ENCODE assay signal across 1 cellular context in the genomic region with DNA sequence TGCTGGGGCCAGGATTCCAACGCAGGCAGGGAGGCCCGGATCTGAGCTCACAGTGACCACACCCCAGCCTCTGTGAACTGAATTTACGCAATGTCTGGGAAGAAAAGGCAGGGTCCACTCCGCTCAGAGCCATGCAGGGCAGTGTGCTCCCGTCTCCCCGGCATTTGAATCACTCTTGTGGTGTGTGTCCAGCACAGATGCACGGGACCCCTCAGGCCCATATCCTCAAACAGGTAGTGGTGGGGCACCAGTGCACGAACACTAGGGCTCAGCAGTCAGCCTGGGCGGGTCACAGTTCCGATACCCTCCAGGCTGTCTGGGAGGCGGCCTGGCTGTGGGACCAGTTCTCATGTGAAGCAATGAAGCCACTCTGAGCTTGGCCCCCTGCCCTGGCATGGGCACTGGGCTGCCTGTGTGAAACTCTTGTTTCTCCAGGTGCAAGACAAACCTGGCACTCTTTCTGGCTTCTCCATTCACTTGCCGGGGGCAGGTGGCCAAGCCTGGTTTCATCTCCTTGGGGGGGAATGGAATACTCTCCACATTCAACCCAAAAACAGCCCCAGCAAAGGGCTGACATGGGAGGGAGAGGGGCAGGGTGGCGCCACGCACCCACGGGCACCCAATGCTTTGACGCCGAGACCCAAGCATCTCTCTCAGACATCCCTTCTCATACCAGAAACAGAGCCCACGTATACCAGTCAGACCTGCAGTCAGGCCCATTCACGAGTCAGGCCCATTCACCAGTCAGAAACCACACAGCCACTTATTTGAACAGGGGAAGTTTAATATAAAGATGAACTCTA.
A peak's percentile ranks its signal among the peaks of the same experiment; 100 is the strongest.
TF ChIP-seq lines count a peak whose summit lies in the region.

No MANE protein-coding gene starts in this region.

TF ChIP-seq in HepG2, 621 proteins besides CTCF, POLR2A, EP300 and RAD21 (continued from another document and continues in another):
- TF ChIP-seq, protein P1, sequence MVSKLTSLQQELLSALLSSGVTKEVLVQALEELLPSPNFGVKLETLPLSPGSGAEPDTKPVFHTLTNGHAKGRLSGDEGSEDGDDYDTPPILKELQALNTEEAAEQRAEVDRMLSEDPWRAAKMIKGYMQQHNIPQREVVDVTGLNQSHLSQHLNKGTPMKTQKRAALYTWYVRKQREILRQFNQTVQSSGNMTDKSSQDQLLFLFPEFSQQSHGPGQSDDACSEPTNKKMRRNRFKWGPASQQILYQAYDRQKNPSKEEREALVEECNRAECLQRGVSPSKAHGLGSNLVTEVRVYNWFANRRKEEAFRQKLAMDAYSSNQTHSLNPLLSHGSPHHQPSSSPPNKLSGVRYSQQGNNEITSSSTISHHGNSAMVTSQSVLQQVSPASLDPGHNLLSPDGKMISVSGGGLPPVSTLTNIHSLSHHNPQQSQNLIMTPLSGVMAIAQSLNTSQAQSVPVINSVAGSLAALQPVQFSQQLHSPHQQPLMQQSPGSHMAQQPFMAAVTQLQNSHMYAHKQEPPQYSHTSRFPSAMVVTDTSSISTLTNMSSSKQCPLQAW (CRISPR knock-in tag; IDR thresholded peaks at IDR 0.05) = peak; percentile 71; the same call in 1 of the 2 replicates
- TF ChIP-seq XRCC5 (optimal IDR thresholded peaks at IDR 0.05; ENCODE audit: low read length) (peak; percentile 60), ZNF3 (CRISPR knock-in tag; IDR thresholded peaks at IDR 0.05) (no peak), MAFG (CRISPR knock-in tag; IDR thresholded peaks at IDR 0.05) (no peak), HOXA7 (CRISPR knock-in tag; IDR thresholded peaks at IDR 0.05) (no peak), ZNF160 (CRISPR knock-in tag; IDR thresholded peaks at IDR 0.05) (no peak), RFX1 (IDR thresholded peaks at IDR 0.05) (no peak), ARNT2 (CRISPR knock-in tag; IDR thresholded peaks at IDR 0.05; ENCODE audit: low read depth) (no peak), ZNF326 (CRISPR knock-in tag; IDR thresholded peaks at IDR 0.05; ENCODE audit: borderline replicate concordance) (no peak), YEATS2 (CRISPR knock-in tag; IDR thresholded peaks at IDR 0.05; ENCODE audit: borderline replicate concordance) (peak; percentile 0; the same call in 1 of the 2 replicates), ZSCAN20 (CRISPR knock-in tag; IDR thresholded peaks at IDR 0.05; ENCODE audit: borderline replicate concordance) (no peak), CREM (IDR thresholded peaks at IDR 0.05) (0 out of 2 replicates have a peak, but pooled peaks have one; percentile 28), CREM (CRISPR knock-in tag; IDR thresholded peaks at IDR 0.05) (no peak), STAT5B (CRISPR knock-in tag; IDR thresholded peaks at IDR 0.05) (no peak), ZFP41 (CRISPR knock-in tag; IDR thresholded peaks at IDR 0.05; ENCODE audit: borderline replicate concordance) (no peak), ZNF567 (CRISPR knock-in tag; IDR thresholded peaks at IDR 0.05; ENCODE audit: borderline replicate concordance) (0 out of 2 replicates have a peak, but pooled peaks have one; percentile 56), ZNF234 (CRISPR knock-in tag; conservative IDR thresholded peaks at IDR 0.05) (no peak), KDM5B (CRISPR knock-in tag; IDR thresholded peaks at IDR 0.05; ENCODE audit: borderline replicate concordance) (no peak), FOXP1 (IDR thresholded peaks at IDR 0.05) (no peak), FOXP1 (CRISPR knock-in tag; IDR thresholded peaks at IDR 0.05) (no peak), MYNN (CRISPR knock-in tag; IDR thresholded peaks at IDR 0.05; ENCODE audit: low read depth) (no peak), SMARCC2 (IDR thresholded peaks at IDR 0.05) (no peak), ZFP90 (CRISPR knock-in tag; IDR thresholded peaks at IDR 0.05; ENCODE audit: borderline replicate concordance) (no peak), SYNCRIP (IDR thresholded peaks at IDR 0.05; ENCODE audit: insufficient read depth, low read depth, low read length) (no peak), ZNF639 (CRISPR knock-in tag; conservative IDR thresholded peaks at IDR 0.05) (no peak), KMT2B (CRISPR knock-in tag; IDR thresholded peaks at IDR 0.05) (no peak), MAFK (conservative IDR thresholded peaks at IDR 0.05 in 1 of 2, IDR thresholded peaks at IDR 0.05 in 1 of 2; ENCODE audit: low read length in 2 of 2) (no peak), THRA (CRISPR knock-in tag; IDR thresholded peaks at IDR 0.05; ENCODE audit: borderline replicate concordance) (no peak), ZNF577 (CRISPR knock-in tag; IDR thresholded peaks at IDR 0.05; ENCODE audit: borderline replicate concordance, low read depth) (no peak), ISL2 (CRISPR knock-in tag; IDR thresholded peaks at IDR 0.05) (no peak; the same call in 1 of the 2 replicates), TEAD2 (CRISPR knock-in tag; IDR thresholded peaks at IDR 0.05) (no peak), HOXA5 (CRISPR knock-in tag; IDR thresholded peaks at IDR 0.05) (no peak), ZNF570 (CRISPR knock-in tag; IDR thresholded peaks at IDR 0.05; ENCODE audit: borderline replicate concordance) (no peak), SNAPC4 (CRISPR knock-in tag; IDR thresholded peaks at IDR 0.05) (no peak)
- TF ChIP-seq, protein P2, sequence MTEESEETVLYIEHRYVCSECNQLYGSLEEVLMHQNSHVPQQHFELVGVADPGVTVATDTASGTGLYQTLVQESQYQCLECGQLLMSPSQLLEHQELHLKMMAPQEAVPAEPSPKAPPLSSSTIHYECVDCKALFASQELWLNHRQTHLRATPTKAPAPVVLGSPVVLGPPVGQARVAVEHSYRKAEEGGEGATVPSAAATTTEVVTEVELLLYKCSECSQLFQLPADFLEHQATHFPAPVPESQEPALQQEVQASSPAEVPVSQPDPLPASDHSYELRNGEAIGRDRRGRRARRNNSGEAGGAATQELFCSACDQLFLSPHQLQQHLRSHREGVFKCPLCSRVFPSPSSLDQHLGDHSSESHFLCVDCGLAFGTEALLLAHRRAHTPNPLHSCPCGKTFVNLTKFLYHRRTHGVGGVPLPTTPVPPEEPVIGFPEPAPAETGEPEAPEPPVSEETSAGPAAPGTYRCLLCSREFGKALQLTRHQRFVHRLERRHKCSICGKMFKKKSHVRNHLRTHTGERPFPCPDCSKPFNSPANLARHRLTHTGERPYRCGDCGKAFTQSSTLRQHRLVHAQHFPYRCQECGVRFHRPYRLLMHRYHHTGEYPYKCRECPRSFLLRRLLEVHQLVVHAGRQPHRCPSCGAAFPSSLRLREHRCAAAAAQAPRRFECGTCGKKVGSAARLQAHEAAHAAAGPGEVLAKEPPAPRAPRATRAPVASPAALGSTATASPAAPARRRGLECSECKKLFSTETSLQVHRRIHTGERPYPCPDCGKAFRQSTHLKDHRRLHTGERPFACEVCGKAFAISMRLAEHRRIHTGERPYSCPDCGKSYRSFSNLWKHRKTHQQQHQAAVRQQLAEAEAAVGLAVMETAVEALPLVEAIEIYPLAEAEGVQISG (CRISPR knock-in tag; IDR thresholded peaks at IDR 0.05) = peak; percentile 33; the same call in 1 of the 2 replicates
- TF ChIP-seq, protein P3, sequence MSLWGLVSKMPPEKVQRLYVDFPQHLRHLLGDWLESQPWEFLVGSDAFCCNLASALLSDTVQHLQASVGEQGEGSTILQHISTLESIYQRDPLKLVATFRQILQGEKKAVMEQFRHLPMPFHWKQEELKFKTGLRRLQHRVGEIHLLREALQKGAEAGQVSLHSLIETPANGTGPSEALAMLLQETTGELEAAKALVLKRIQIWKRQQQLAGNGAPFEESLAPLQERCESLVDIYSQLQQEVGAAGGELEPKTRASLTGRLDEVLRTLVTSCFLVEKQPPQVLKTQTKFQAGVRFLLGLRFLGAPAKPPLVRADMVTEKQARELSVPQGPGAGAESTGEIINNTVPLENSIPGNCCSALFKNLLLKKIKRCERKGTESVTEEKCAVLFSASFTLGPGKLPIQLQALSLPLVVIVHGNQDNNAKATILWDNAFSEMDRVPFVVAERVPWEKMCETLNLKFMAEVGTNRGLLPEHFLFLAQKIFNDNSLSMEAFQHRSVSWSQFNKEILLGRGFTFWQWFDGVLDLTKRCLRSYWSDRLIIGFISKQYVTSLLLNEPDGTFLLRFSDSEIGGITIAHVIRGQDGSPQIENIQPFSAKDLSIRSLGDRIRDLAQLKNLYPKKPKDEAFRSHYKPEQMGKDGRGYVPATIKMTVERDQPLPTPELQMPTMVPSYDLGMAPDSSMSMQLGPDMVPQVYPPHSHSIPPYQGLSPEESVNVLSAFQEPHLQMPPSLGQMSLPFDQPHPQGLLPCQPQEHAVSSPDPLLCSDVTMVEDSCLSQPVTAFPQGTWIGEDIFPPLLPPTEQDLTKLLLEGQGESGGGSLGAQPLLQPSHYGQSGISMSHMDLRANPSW (CRISPR knock-in tag; IDR thresholded peaks at IDR 0.05; ENCODE audit: borderline replicate concordance) = peak; percentile 69; the same call in 1 of the 2 replicates
- TF ChIP-seq, protein P4, sequence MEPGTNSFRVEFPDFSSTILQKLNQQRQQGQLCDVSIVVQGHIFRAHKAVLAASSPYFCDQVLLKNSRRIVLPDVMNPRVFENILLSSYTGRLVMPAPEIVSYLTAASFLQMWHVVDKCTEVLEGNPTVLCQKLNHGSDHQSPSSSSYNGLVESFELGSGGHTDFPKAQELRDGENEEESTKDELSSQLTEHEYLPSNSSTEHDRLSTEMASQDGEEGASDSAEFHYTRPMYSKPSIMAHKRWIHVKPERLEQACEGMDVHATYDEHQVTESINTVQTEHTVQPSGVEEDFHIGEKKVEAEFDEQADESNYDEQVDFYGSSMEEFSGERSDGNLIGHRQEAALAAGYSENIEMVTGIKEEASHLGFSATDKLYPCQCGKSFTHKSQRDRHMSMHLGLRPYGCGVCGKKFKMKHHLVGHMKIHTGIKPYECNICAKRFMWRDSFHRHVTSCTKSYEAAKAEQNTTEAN (CRISPR knock-in tag; conservative IDR thresholded peaks at IDR 0.05) = 0 out of 2 replicates have a peak, but pooled peaks have one; percentile 28
- TF ChIP-seq, protein P5, sequence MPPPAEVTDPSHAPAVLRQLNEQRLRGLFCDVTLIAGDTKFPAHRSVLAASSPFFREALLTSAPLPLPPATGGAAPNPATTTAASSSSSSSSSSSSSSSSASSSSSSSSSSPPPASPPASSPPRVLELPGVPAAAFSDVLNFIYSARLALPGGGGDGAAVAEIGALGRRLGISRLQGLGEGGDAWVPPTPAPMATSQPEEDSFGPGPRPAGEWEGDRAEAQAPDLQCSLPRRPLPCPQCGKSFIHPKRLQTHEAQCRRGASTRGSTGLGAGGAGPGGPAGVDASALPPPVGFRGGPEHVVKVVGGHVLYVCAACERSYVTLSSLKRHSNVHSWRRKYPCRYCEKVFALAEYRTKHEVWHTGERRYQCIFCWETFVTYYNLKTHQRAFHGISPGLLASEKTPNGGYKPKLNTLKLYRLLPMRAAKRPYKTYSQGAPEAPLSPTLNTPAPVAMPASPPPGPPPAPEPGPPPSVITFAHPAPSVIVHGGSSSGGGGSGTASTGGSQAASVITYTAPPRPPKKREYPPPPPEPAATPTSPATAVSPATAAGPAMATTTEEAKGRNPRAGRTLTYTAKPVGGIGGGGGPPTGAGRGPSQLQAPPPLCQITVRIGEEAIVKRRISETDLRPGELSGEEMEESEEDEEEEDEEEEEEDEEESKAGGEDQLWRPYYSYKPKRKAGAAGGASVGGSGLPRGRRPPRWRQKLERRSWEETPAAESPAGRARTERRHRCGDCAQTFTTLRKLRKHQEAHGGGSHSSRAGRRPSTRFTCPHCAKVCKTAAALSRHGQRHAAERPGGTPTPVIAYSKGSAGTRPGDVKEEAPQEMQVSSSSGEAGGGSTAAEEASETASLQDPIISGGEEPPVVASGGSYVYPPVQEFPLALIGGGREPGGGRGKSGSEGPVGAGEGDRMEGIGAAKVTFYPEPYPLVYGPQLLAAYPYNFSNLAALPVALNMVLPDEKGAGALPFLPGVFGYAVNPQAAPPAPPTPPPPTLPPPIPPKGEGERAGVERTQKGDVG (CRISPR knock-in tag; IDR thresholded peaks at IDR 0.05; ENCODE audit: borderline replicate concordance) = no peak
